In the genomic region with DNA sequence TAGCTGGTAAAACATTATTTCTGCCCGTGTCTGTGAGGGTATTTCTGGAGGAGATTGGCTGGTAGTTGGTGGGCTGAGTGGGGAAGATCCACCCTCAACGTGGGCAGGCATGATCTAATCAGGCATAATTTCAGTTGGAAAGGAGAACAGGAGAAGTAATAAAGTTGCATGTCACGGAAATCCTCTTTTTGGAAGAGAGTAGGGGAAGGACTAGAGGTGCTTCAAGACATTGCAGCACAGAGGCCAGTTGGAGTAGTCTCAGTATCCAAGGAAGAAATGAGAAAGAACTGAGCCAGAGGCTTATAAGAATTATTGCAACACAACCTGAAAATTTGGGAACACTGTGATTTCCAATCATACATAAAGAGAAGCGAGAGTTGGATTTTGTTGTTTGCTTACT, we compare ENCODE assay signal across 7 cellular contexts.
"Had no signal": no experiment of that assay in that cellular context is flagged by ENCODE, and none has a peak within 500 bp of the region (broad histone marks: within the 10 kb centered on the region; RNA-seq: fewer than 3 reads in every experiment).

No MANE protein-coding gene starts in this region.

- H3K4me3 ChIP-seq: HAP-1, K562 had no signal

- H3K36me3 ChIP-seq: HAP-1 had no signal

- H3K9me3 ChIP-seq: HAP-1 had no signal

- H3K4me1 ChIP-seq: HAP-1 had no signal

- H3K27ac Mint-ChIP-seq: HFFc6 had no signal

- ATAC-seq: HCT116, K562 had no signal

- DNase-seq: GOT3, H7, HFFc6, IMR-90 had no signal

- H3K4me3 Mint-ChIP-seq: HFFc6 had no signal
